2 cellular contexts compared by ENCODE assay signal in the genomic region with DNA sequence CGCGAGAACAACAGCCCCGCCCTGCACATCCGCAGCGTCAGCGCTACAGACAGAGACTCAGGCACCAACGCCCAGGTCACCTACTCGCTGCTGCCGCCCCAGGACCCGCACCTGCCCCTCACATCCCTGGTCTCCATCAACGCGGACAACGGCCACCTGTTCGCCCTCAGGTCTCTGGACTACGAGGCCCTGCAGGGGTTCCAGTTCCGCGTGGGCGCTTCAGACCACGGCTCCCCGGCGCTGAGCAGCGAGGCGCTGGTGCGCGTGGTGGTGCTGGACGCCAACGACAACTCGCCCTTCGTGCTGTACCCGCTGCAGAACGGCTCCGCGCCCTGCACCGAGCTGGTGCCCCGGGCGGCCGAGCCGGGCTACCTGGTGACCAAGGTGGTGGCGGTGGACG. TPM values are rescaled to one million over a fixed set of nuclear protein-coding genes. Genes with fewer than 3 reads are reported as not detected.
"Had no signal": no experiment of that assay in that cellular context is flagged by ENCODE, and none has a peak within 500 bp of the region (broad histone marks: within the 10 kb centered on the region; RNA-seq: fewer than 3 reads in every experiment).

No MANE protein-coding gene starts in this region.

RNA-seq across cellular contexts. Expression of gene PCDHB13, which starts 1.8 kb away (rescaled TPM):
- total RNA-seq: G401, GM12878 had no signal

RNA-seq across cellular contexts. Expression of gene PCDHB12, which starts 7.0 kb away (rescaled TPM):
- total RNA-seq: G401, GM12878 had no signal

RNA-seq across cellular contexts. Expression of gene PCDHB14, which starts 7.6 kb away (rescaled TPM):
- total RNA-seq: GM12878 had no signal

RNA-seq across cellular contexts. Expression of gene PCDHB11, which starts 16.1 kb away (rescaled TPM):
- total RNA-seq: GM12878 had no signal

RNA-seq across cellular contexts. Expression of gene PCDHB10, which starts 23.4 kb away (rescaled TPM):
- total RNA-seq: GM12878 had no signal
